1 cellular context compared by ENCODE assay signal in genomic region chr1:113804421-113805255, GRCh38.
TF ChIP-seq lines count a peak whose summit lies in the region.

No MANE protein-coding gene starts in this region.

TF ChIP-seq in GM23338, 12 proteins besides CTCF, POLR2A, EP300 and RAD21 (continued from another document):
- TF ChIP-seq ZNF462 (CRISPR knock-in tag; IDR thresholded peaks at IDR 0.05): no peak
- TF ChIP-seq REST (IDR thresholded peaks at IDR 0.05; ENCODE audit: unreplicated experiment): no peak
